Comparison of ENCODE assay signal across 7 cellular contexts in genomic region chr1:157055729-157056128, GRCh38. TPM values are rescaled to one million over a fixed set of nuclear protein-coding genes. Genes with fewer than 3 reads are reported as not detected.
"Had no signal": no experiment of that assay in that cellular context is flagged by ENCODE, and none has a peak within 500 bp of the region (broad histone marks: within the 10 kb centered on the region; RNA-seq: fewer than 3 reads in every experiment).

No MANE protein-coding gene starts in this region.

RNA-seq across cellular contexts. Expression of gene ETV3L, which starts 43.9 kb away (rescaled TPM):
- polyA plus RNA-seq: endothelial cell of umbilical vein; fibroblast of lung; foreskin keratinocyte; heart left ventricle; hepatocyte; naive thymus-derived CD4-positive, alpha-beta T cell; smooth muscle cell had no signal
